Comparison of ENCODE assay signal across 24 cellular contexts in genomic region chr9:115397591-115398312, GRCh38.
A peak's percentile ranks its signal among the peaks of the same experiment; 100 is the strongest.
DNase-seq lines count a peak whose midpoint lies in the region; ATAC-seq and TF ChIP-seq lines count a peak whose summit lies in the region.
"Had no signal": no experiment of that assay in that cellular context is flagged by ENCODE, and none has a peak within 500 bp of the region (broad histone marks: within the 10 kb centered on the region; RNA-seq: fewer than 3 reads in every experiment).

No MANE protein-coding gene starts in this region.

- H3K18ac ChIP-seq in neuronal stem cell (ENCODE audit: low read length): peak overlapping the region; percentile 22

- peak overlapping the region; percentile 15 for H3K27ac Mint-ChIP-seq in endodermal cell
- H3K27ac Mint-ChIP-seq: CD4-positive, alpha-beta T cell; IgD-negative memory B cell had no signal

- 0 out of 2 replicates have a peak, but pooled peaks cover 3% of the 10 kb centered on the region for H3K9me2 ChIP-seq in GM23248 (ENCODE audit: insufficient read depth)

- H3K27ac ChIP-seq in GM23248 (no peak overlapping the region), endodermal cell (ENCODE audit: low read depth, low read length) (no peak overlapping the region), neuronal stem cell (replicated peaks; ENCODE audit: low read length) (no peak overlapping the region), gastrocnemius medialis (no peak overlapping the region)
- H3K27ac ChIP-seq: BLaER1 treated with 17β-estradiol and CSF1 and Interleukin-3, amounts not matched to agents 10 nM and 100 nM; SK-N-MC had no signal

- intact Hi-C loops in cardiac septum (cut with DNase I) (no loop called here), gastrocnemius medialis (cut with DNase I; ENCODE audit: low total_unique reads) (no loop called here)

- H4K8ac ChIP-seq in neuronal stem cell (ENCODE audit: low read depth, low read length): no peak overlapping the region

- no peaks in the 10 kb centered on the region for H4K20me1 ChIP-seq in GM23248 (ENCODE audit: insufficient read depth)
- H4K20me1 ChIP-seq: BLaER1 treated with 17β-estradiol and CSF1 and Interleukin-3, amounts not matched to agents 10 nM and 100 nM had no signal

- no peak overlapping the region for H2BK120ac ChIP-seq in neuronal stem cell (ENCODE audit: low read depth, low read length)

- H3K23ac ChIP-seq in neuronal stem cell (ENCODE audit: low read depth, low read length, poor library complexity): no peak overlapping the region

- no peak overlapping the region for H3K4me2 ChIP-seq in GM23248 (ENCODE audit: unreplicated experiment)
- no peak overlapping the region for H3K4me2 ChIP-seq in neuronal stem cell (ENCODE audit: insufficient read depth, low read length, poor library complexity, severe bottlenecking)
- H3K4me2 ChIP-seq: BLaER1 treated with 17β-estradiol and CSF1 and Interleukin-3, amounts not matched to agents 10 nM and 100 nM had no signal

- no peaks in the 10 kb centered on the region for H3K79me1 ChIP-seq in neuronal stem cell (ENCODE audit: low read depth, low read length)

- no peaks in the 10 kb centered on the region for H3F3A ChIP-seq in GM23248 (ENCODE audit: insufficient read depth)

- no peak for TF ChIP-seq CTCF in endodermal cell (conservative IDR thresholded peaks at IDR 0.05)
- no peak for TF ChIP-seq CTCF in gastrocnemius medialis (IDR thresholded peaks at IDR 0.05 in 4 of 5, conservative IDR thresholded peaks at IDR 0.05 in 1 of 5)

- no peak overlapping the region for H3K14ac ChIP-seq in neuronal stem cell (ENCODE audit: low read length)

- no peak overlapping the region for H3K4me3 Mint-ChIP-seq in endodermal cell
- H3K4me3 Mint-ChIP-seq: CD4-positive, alpha-beta T cell; IgD-negative memory B cell had no signal

- H2BK12ac ChIP-seq in neuronal stem cell (ENCODE audit: low read length): no peak overlapping the region

- no peak overlapping the region for H2BK5ac ChIP-seq in neuronal stem cell (ENCODE audit: low read length)

- H3K27me3 ChIP-seq in GM23248 (replicated peaks; ENCODE audit: insufficient read depth) (no peaks in the 10 kb centered on the region), NT2/D1 (ENCODE audit: insufficient read depth, insufficient read length) (no peaks in the 10 kb centered on the region), endodermal cell (ENCODE audit: control insufficient read depth, insufficient read depth, low read length, poor library complexity, severe bottlenecking) (no peaks in the 10 kb centered on the region), neuronal stem cell (ENCODE audit: control insufficient read depth in 3 of 3, insufficient read depth in 3 of 3, low read depth in 1 of 3, low read length in 3 of 3) (no peaks in the 10 kb centered on the region), gastrocnemius medialis (no peaks in the 10 kb centered on the region)
- H3K27me3 ChIP-seq: BLaER1 treated with 17β-estradiol and CSF1 and Interleukin-3, amounts not matched to agents 10 nM and 100 nM had no signal

- WGBS in GM23248 (ENCODE audit: low coverage in 1 of 2, low lambda C conversion rate in 2 of 2, missing lambda C conversion rate in 2 of 2), 2 experiments: 90 to 93% methylated on average over 4 of the region's 4 CpGs
- WGBS in endodermal cell (ENCODE audit: insufficient coverage in 1 of 2, insufficient read length in 1 of 2), 2 experiments: 90 to 100% methylated on average over 2 to 3 of the region's 4 CpGs
- WGBS in neuronal stem cell (ENCODE audit: extremely low coverage in 2 of 2, insufficient read length in 2 of 2, insufficient replicate concordance in 1 of 2), 2 donors: no CpG with 5 or more reads among the region's 4 CpGs

- no peaks in the 10 kb centered on the region for H3K27me3 Mint-ChIP-seq in endodermal cell (ENCODE audit: insufficient read depth)
- H3K27me3 Mint-ChIP-seq: IgD-negative memory B cell had no signal

- H3K4me1 ChIP-seq in GM23248 (ENCODE audit: insufficient read depth) (peaks cover 21% of the 10 kb centered on the region), NT2/D1 (ENCODE audit: insufficient read depth, insufficient read length) (no peaks in the 10 kb centered on the region), endodermal cell (ENCODE audit: control insufficient read depth, insufficient read depth, low read length) (peaks cover 35% of the 10 kb centered on the region), neuronal stem cell (ENCODE audit: control insufficient read depth in 2 of 2, insufficient read depth in 1 of 2, low read depth in 1 of 2, low read length in 2 of 2) (peaks cover 0 to 3% of the 10 kb centered on the region in 2 donors), gastrocnemius medialis (peaks cover 0 to 5% of the 10 kb centered on the region in 2 donors)

- no peak overlapping the region for H2BK15ac ChIP-seq in neuronal stem cell (ENCODE audit: low read length)

- H3K36me3 Mint-ChIP-seq in endodermal cell (ENCODE audit: low read depth): peaks cover 3% of the 10 kb centered on the region
- H3K36me3 Mint-ChIP-seq: IgD-negative memory B cell had no signal

- no peak overlapping the region for H3K4ac ChIP-seq in neuronal stem cell (ENCODE audit: low read length)

- no peaks in the 10 kb centered on the region for H3K79me2 ChIP-seq in GM23248 (ENCODE audit: insufficient read depth)

- H2AFZ ChIP-seq in GM23248: no peak overlapping the region
- no peak overlapping the region for H2AFZ ChIP-seq in neuronal stem cell (ENCODE audit: low read length)

- DNase-seq in GM23248 (peak; percentile 27), NT2/D1 (ENCODE audit: low read depth, low spot score) (peak; percentile 6), endodermal cell (no peak), neuronal stem cell (ENCODE audit: low spot score) (no peak), cardiac septum (ENCODE audit: low spot score) (no peak), gastrocnemius medialis (no peak)
- DNase-seq in activated CD4-positive, alpha-beta T cell treated with anti-CD3 and anti-CD28 coated beads for 4 hours: no peak
- DNase-seq: AML-193; CD4-positive, alpha-beta T cell; DMS53; NCI-H1092; NCI-H1417 treated with DMSO at 0.1 percent for 48 hours; NCI-H1694 treated with DMSO at 0.1 percent for 48 hours; NCI-H2081; NCI-H2227 treated with DMSO at 0.1 percent for 48 hours; NCI-H510A; NCI-H69; SIG-M5; SW 1271 had no signal

- H3K4me1 Mint-ChIP-seq in endodermal cell: peaks cover 63% of the 10 kb centered on the region
- H3K4me1 Mint-ChIP-seq: IgD-negative memory B cell had no signal

- no peak overlapping the region for H2AK5ac ChIP-seq in neuronal stem cell (ENCODE audit: low read depth, low read length)

- no peak for ATAC-seq in HG03025 (IDR thresholded peaks at IDR 0.05; ENCODE audit: low FRiP score, unreplicated experiment)
- no peak for ATAC-seq in gastrocnemius medialis
- ATAC-seq: Panc1 had no signal

- no peaks in the 10 kb centered on the region for H3K36me3 ChIP-seq in GM23248 (ENCODE audit: low read depth)
- no peaks in the 10 kb centered on the region for H3K36me3 ChIP-seq in NT2/D1 (ENCODE audit: insufficient read depth, insufficient read length, low read length)
- H3K36me3 ChIP-seq in endodermal cell (ENCODE audit: control insufficient read depth, insufficient read depth, low read length): no peaks in the 10 kb centered on the region
- no peaks in the 10 kb centered on the region for H3K36me3 ChIP-seq in neuronal stem cell (replicated peaks in 1 of 2; ENCODE audit: control insufficient read depth in 2 of 2, insufficient read depth in 2 of 2, low read length in 2 of 2)
- H3K36me3 ChIP-seq in gastrocnemius medialis: no peaks in the 10 kb centered on the region
- H3K36me3 ChIP-seq: BLaER1 treated with 17β-estradiol and CSF1 and Interleukin-3, amounts not matched to agents 10 nM and 100 nM had no signal

- H3K9me3 ChIP-seq in GM23248 (ENCODE audit: low read depth): no peaks in the 10 kb centered on the region
- no peaks in the 10 kb centered on the region for H3K9me3 ChIP-seq in NT2/D1 (ENCODE audit: insufficient read depth, low read length)
- no peaks in the 10 kb centered on the region for H3K9me3 ChIP-seq in endodermal cell (ENCODE audit: control insufficient read depth, low read length)
- no peaks in the 10 kb centered on the region for H3K9me3 ChIP-seq in neuronal stem cell (replicated peaks in 1 of 2; ENCODE audit: control insufficient read depth in 2 of 2, insufficient read depth in 1 of 2, low read depth in 1 of 2, low read length in 2 of 2)
- H3K9me3 ChIP-seq in gastrocnemius medialis: no peaks in the 10 kb centered on the region

- no peak overlapping the region for H4K91ac ChIP-seq in neuronal stem cell (ENCODE audit: low read depth, low read length, poor library complexity)

- no peak for TF ChIP-seq POLR2A in gastrocnemius medialis (IDR thresholded peaks at IDR 0.05)

- in situ Hi-C loops in GM23248 (cut with MboI): no loop called here
- in situ Hi-C loops in gastrocnemius medialis (cut with MboI; ENCODE audit: low sequenced_read_pairs in 4 of 4): no loop called here

- H3K4me3 ChIP-seq in GM23248 (no peak overlapping the region), NT2/D1 (ENCODE audit: insufficient read length, low read depth) (no peak overlapping the region), endodermal cell (ENCODE audit: low read length) (no peak overlapping the region), neuronal stem cell (ENCODE audit: low read length in 2 of 2) (no peak overlapping the region), gastrocnemius medialis (no peak overlapping the region)
- H3K4me3 ChIP-seq: BLaER1 treated with 17β-estradiol and CSF1 and Interleukin-3, amounts not matched to agents 10 nM and 100 nM; SK-N-MC had no signal

- peaks cover 4% of the 10 kb centered on the region for H3K9me3 Mint-ChIP-seq in endodermal cell
- H3K9me3 Mint-ChIP-seq: CD4-positive, alpha-beta T cell had no signal

- no peak overlapping the region for H3K9ac ChIP-seq in GM23248
- no peak overlapping the region for H3K9ac ChIP-seq in NT2/D1 (ENCODE audit: insufficient read length, low read depth)
- H3K9ac ChIP-seq in endodermal cell (ENCODE audit: extremely low read depth, low read length, poor library complexity, severe bottlenecking): no peak overlapping the region
- no peak overlapping the region for H3K9ac ChIP-seq in neuronal stem cell (ENCODE audit: low read depth, low read length, poor library complexity)
- H3K9ac ChIP-seq: BLaER1 treated with 17β-estradiol and CSF1 and Interleukin-3, amounts not matched to agents 10 nM and 100 nM had no signal

Comparison
In these comparisons a context has a peak if more than half of its experiments do, and no peak if none do; other contexts are left out.
1. DNase-seq: peak in GM23248 (single experiment) and NT2/D1 (single experiment); none in endodermal cell (single experiment), neuronal stem cell (single experiment), activated CD4-positive, alpha-beta T cell treated with anti-CD3 and anti-CD28 coated beads for 4 hours (0 of 2), cardiac septum (single experiment) and gastrocnemius medialis (0 of 2).